Comparison of ENCODE assay signal across 9 cellular contexts in genomic region chr18:24090876-24091275, GRCh38.
"Had no signal": no experiment of that assay in that cellular context is flagged by ENCODE, and none has a peak within 500 bp of the region (broad histone marks: within the 10 kb centered on the region; RNA-seq: fewer than 3 reads in every experiment).

No MANE protein-coding gene starts in this region.

- FAIRE-seq: H1, H54, HTR-8/SVneo had no signal

- ATAC-seq: GM23338 had no signal

- H3K9me3 Mint-ChIP-seq: GM23338, H9 had no signal

- DNase-seq: H9, HCEC 1CT, IMR-90, KBM-7 had no signal

- H3K4me3 Mint-ChIP-seq: GM23338, H9 had no signal

- H2AFZ ChIP-seq: GM23338 had no signal

- H3K9ac ChIP-seq: KMS-11 had no signal

- H3K4me3 ChIP-seq: GM23338 had no signal

- H3K27ac Mint-ChIP-seq: GM23338, H9 had no signal

- H3K4me1 Mint-ChIP-seq: GM23338, H9 had no signal

- H3K27ac ChIP-seq: KMS-11 had no signal

- H3K4me2 ChIP-seq: GM23338, KMS-11 had no signal
